Comparison of ENCODE assay signal across 2 cellular contexts in the genomic region with DNA sequence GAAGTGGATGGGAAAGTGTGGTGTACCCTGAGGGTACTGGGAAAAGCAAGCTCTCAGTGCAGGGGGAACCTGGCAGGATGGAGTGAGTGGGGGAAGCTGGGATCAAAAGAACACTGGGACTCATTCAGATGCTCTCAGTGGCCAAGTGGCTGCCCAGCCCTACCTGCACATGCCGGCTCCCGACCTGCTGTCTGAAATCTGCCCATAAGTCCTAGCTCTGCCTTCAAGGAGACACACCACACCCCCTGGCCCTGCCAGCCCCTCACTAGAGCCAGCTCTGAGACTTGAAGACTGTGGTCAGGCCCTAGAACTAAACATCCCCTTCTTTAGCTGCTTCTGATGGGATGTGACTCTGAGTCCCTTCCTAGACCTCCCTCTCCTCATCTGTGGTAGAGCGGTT.
TF ChIP-seq lines count a peak whose summit lies in the region.

No MANE protein-coding gene starts in this region.

TF ChIP-seq in SK-N-SH, 30 proteins besides CTCF, POLR2A, EP300 and RAD21:
- TF ChIP-seq, protein P1, sequence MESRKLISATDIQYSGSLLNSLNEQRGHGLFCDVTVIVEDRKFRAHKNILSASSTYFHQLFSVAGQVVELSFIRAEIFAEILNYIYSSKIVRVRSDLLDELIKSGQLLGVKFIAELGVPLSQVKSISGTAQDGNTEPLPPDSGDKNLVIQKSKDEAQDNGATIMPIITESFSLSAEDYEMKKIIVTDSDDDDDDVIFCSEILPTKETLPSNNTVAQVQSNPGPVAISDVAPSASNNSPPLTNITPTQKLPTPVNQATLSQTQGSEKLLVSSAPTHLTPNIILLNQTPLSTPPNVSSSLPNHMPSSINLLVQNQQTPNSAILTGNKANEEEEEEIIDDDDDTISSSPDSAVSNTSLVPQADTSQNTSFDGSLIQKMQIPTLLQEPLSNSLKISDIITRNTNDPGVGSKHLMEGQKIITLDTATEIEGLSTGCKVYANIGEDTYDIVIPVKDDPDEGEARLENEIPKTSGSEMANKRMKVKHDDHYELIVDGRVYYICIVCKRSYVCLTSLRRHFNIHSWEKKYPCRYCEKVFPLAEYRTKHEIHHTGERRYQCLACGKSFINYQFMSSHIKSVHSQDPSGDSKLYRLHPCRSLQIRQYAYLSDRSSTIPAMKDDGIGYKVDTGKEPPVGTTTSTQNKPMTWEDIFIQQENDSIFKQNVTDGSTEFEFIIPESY (IDR thresholded peaks at IDR 0.05; ENCODE audit: borderline replicate concordance, low read depth) = no peak
- TF ChIP-seq ELF1 (IDR thresholded peaks at IDR 0.05) (no peak), NRF1 (IDR thresholded peaks at IDR 0.05; ENCODE audit: low read depth, low read length) (no peak), POLR2AphosphoS5 (IDR thresholded peaks at IDR 0.05; ENCODE audit: low read depth, low read length) (no peak), EZH2phosphoT487 (IDR thresholded peaks at IDR 0.05; ENCODE audit: borderline replicate concordance, low read depth) (no peak), SIN3A (IDR thresholded peaks at IDR 0.05; ENCODE audit: borderline replicate concordance, low read depth, low read length) (no peak), FOSL2 (IDR thresholded peaks at IDR 0.05; ENCODE audit: borderline replicate concordance, low read depth) (no peak), FOXM1 (IDR thresholded peaks at IDR 0.05; ENCODE audit: low read depth) (no peak)
- TF ChIP-seq, protein P2, sequence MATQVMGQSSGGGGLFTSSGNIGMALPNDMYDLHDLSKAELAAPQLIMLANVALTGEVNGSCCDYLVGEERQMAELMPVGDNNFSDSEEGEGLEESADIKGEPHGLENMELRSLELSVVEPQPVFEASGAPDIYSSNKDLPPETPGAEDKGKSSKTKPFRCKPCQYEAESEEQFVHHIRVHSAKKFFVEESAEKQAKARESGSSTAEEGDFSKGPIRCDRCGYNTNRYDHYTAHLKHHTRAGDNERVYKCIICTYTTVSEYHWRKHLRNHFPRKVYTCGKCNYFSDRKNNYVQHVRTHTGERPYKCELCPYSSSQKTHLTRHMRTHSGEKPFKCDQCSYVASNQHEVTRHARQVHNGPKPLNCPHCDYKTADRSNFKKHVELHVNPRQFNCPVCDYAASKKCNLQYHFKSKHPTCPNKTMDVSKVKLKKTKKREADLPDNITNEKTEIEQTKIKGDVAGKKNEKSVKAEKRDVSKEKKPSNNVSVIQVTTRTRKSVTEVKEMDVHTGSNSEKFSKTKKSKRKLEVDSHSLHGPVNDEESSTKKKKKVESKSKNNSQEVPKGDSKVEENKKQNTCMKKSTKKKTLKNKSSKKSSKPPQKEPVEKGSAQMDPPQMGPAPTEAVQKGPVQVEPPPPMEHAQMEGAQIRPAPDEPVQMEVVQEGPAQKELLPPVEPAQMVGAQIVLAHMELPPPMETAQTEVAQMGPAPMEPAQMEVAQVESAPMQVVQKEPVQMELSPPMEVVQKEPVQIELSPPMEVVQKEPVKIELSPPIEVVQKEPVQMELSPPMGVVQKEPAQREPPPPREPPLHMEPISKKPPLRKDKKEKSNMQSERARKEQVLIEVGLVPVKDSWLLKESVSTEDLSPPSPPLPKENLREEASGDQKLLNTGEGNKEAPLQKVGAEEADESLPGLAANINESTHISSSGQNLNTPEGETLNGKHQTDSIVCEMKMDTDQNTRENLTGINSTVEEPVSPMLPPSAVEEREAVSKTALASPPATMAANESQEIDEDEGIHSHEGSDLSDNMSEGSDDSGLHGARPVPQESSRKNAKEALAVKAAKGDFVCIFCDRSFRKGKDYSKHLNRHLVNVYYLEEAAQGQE (IDR thresholded peaks at IDR 0.05; ENCODE audit: low read depth, low read length) = no peak
- TF ChIP-seq, protein P3, sequence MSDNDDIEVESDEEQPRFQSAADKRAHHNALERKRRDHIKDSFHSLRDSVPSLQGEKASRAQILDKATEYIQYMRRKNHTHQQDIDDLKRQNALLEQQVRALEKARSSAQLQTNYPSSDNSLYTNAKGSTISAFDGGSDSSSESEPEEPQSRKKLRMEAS (IDR thresholded peaks at IDR 0.05; ENCODE audit: low read depth) = no peak
TF ChIP-seq in SK-N-SH: peak in this region for 0.

TF ChIP-seq in SK-N-SH treated with all-trans-retinoic acid at 6 μM for 48 hours, 23 proteins besides CTCF, POLR2A, EP300 and RAD21 (continued from another document):
- TF ChIP-seq TCF4 (CRISPR knock-in tag; IDR thresholded peaks at IDR 0.05; ENCODE audit: borderline replicate concordance) = no peak
- TF ChIP-seq TOX (CRISPR knock-in tag; IDR thresholded peaks at IDR 0.05; ENCODE audit: borderline replicate concordance) = no peak
